ENCODE assay signal across 22 cellular contexts in the genomic region with DNA sequence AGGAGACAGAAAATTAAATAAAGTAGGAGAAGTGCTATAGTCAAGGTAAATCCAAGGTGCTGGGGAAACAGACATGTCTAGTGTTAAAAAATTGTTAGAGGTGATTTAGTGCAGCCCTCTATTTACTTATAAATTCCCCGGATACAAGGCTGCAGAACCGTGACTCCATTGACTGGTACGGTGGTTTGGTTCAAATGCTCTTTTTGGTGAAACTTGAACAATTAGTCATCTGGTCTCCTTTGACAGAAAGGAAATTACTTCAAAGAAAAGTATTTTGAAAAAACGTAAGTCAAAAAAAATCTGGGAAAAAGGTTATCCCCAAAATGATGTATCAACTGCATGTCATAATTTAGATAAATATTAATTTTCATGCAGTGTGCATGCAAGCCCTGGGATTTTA.
"Had no signal": no experiment of that assay in that cellular context is flagged by ENCODE, and none has a peak within 500 bp of the region (broad histone marks: within the 10 kb centered on the region; RNA-seq: fewer than 3 reads in every experiment).

No MANE protein-coding gene starts in this region.

- H3K9me3 Mint-ChIP-seq: activated naive CD4-positive, alpha-beta T cell treated with anti-CD3 and anti-CD28 coated beads, Interleukin-2, amount 50 U/mL, for 24 hours; nephron had no signal

- H3K4me3 Mint-ChIP-seq: activated CD4-positive, alpha-beta memory T cell treated with anti-CD3 and anti-CD28 coated beads, Interleukin-2, amount 10 ng/mL, durations not matched to agents 7 days and 5 days; activated naive CD4-positive, alpha-beta T cell treated with anti-CD3 and anti-CD28 coated beads, Interleukin-2, amount 50 U/mL, for 24 hours; activated T-cell treated with anti-CD3 and anti-CD28 coated beads, Interleukin-2, amount 50 U/mL, for 24 hours; central memory CD8-positive, alpha-beta T cell; immature natural killer cell; nephron had no signal

- H3K36me3 ChIP-seq: lower lobe of right lung, transverse colon, vagina had no signal

- ATAC-seq: body of pancreas, foreskin keratinocyte, left colon, lower lobe of right lung, right cardiac atrium had no signal

- DNase-seq: activated CD4-positive, alpha-beta memory T cell treated with anti-CD3 and anti-CD28 coated beads, Interleukin-2, amount 10 ng/mL, durations not matched to agents 7 days and 5 days; activated T-cell treated with anti-CD3 and anti-CD28 coated beads, Interleukin-2, amount 50 U/mL, for 24 hours; amniotic stem cell; body of pancreas; cortex of kidney; effector CD8-positive, alpha-beta T cell; immature natural killer cell; left colon; lower lobe of right lung; right cardiac atrium; stimulated activated CD4-positive, alpha-beta T cell treated with anti-CD3 and anti-CD28 coated beads, Interleukin-4, amount 100 ng/mL, for 4 hours; stimulated activated CD8-positive, alpha-beta memory T cell treated with anti-CD3 and anti-CD28 coated beads, Interleukin-4, amount 100 ng/mL, for 48 hours; stimulated activated naive CD4-positive, alpha-beta T cell treated with Interleukin-2 at 50 U/mL for 16 hours; substantia nigra; transverse colon had no signal

- H3K4me1 ChIP-seq: body of pancreas, lower lobe of right lung, transverse colon, vagina had no signal

- H3K4me3 ChIP-seq: body of pancreas, lower lobe of right lung, smooth muscle cell, transverse colon, vagina had no signal

- H3K36me3 Mint-ChIP-seq: activated naive CD4-positive, alpha-beta T cell treated with anti-CD3 and anti-CD28 coated beads, Interleukin-2, amount 50 U/mL, for 24 hours had no signal

- H3K27ac Mint-ChIP-seq: activated CD4-positive, alpha-beta memory T cell treated with anti-CD3 and anti-CD28 coated beads, Interleukin-2, amount 10 ng/mL, durations not matched to agents 7 days and 5 days; activated naive CD4-positive, alpha-beta T cell treated with anti-CD3 and anti-CD28 coated beads, Interleukin-2, amount 50 U/mL, for 24 hours; activated T-cell treated with anti-CD3 and anti-CD28 coated beads, Interleukin-2, amount 50 U/mL, for 24 hours; immature natural killer cell; nephron; progenitor cell of endocrine pancreas had no signal

- H3K27me3 ChIP-seq: body of pancreas, foreskin keratinocyte, transverse colon, vagina had no signal

- H3K9me3 ChIP-seq: body of pancreas, lower lobe of right lung, transverse colon, vagina had no signal

- H3K27ac ChIP-seq: body of pancreas, foreskin keratinocyte, lower lobe of right lung, transverse colon, vagina had no signal

- H3K27me3 Mint-ChIP-seq: activated CD4-positive, alpha-beta memory T cell treated with anti-CD3 and anti-CD28 coated beads, Interleukin-2, amount 10 ng/mL, durations not matched to agents 7 days and 5 days; activated naive CD4-positive, alpha-beta T cell treated with anti-CD3 and anti-CD28 coated beads, Interleukin-2, amount 50 U/mL, for 24 hours; activated T-cell treated with anti-CD3 and anti-CD28 coated beads, Interleukin-2, amount 50 U/mL, for 24 hours; central memory CD8-positive, alpha-beta T cell; progenitor cell of endocrine pancreas had no signal

- H3K4me1 Mint-ChIP-seq: activated CD4-positive, alpha-beta memory T cell treated with anti-CD3 and anti-CD28 coated beads, Interleukin-2, amount 10 ng/mL, durations not matched to agents 7 days and 5 days; activated naive CD4-positive, alpha-beta T cell treated with anti-CD3 and anti-CD28 coated beads, Interleukin-2, amount 50 U/mL, for 24 hours; central memory CD8-positive, alpha-beta T cell; immature natural killer cell; nephron had no signal
